Comparison of ENCODE assay signal across 22 cellular contexts in the genomic region with DNA sequence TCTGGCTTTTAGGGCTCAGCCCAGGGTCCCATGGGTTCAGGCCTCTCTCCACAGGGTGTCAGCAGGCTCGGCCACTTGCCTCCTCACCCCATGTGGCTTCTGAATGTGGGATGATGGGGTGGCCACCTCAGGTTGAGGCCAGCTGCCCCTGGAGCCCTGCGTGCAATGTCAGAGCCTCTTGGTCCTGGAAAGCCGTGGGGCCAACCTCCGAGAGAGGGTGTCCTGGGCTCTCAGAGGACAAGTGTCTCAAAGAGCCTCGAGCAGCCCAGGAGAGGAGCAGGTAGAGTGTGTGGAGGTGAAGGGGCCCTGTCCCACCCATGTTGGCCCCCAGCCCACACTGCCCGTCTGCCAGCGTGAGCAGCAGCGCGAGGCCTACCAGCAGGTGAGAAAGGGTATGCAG.
"Had no signal": no experiment of that assay in that cellular context is flagged by ENCODE, and none has a peak within 500 bp of the region (broad histone marks: within the 10 kb centered on the region; RNA-seq: fewer than 3 reads in every experiment).

No MANE protein-coding gene starts in this region.

- H3K4me1 Mint-ChIP-seq: central memory CD8-positive, alpha-beta T cell; stimulated activated naive CD8-positive, alpha-beta T cell treated with anti-CD3 and anti-CD28 coated beads, Interleukin-15, amount 100 ng/mL, for 72 hours had no signal

- H3K27ac ChIP-seq: heart right ventricle, neutrophil, pancreas, right lobe of liver, suprapubic skin, transverse colon had no signal

- H3K27me3 ChIP-seq: neutrophil, pancreas, right lobe of liver had no signal

- H3K4me3 ChIP-seq: esophagus squamous epithelium, heart right ventricle, pancreas, right lobe of liver, suprapubic skin, transverse colon had no signal

- H3K9me3 Mint-ChIP-seq: central memory CD8-positive, alpha-beta T cell; effector memory CD8-positive, alpha-beta T cell; naive thymus-derived CD4-positive, alpha-beta T cell; stimulated activated naive CD8-positive, alpha-beta T cell treated with anti-CD3 and anti-CD28 coated beads, Interleukin-15, amount 100 ng/mL, for 72 hours had no signal

- H3K36me3 ChIP-seq: esophagus squamous epithelium, heart right ventricle, neutrophil, pancreas, right lobe of liver, suprapubic skin, transverse colon had no signal

- H3K27ac Mint-ChIP-seq: effector memory CD8-positive, alpha-beta T cell; naive thymus-derived CD4-positive, alpha-beta T cell; progenitor cell of endocrine pancreas; stimulated activated naive CD8-positive, alpha-beta T cell treated with anti-CD3 and anti-CD28 coated beads, Interleukin-15, amount 100 ng/mL, for 72 hours had no signal

- H3K4me3 Mint-ChIP-seq: central memory CD8-positive, alpha-beta T cell; effector memory CD8-positive, alpha-beta T cell; naive thymus-derived CD4-positive, alpha-beta T cell; stimulated activated naive CD8-positive, alpha-beta T cell treated with anti-CD3 and anti-CD28 coated beads, Interleukin-15, amount 100 ng/mL, for 72 hours had no signal

- H3K36me3 Mint-ChIP-seq: naive thymus-derived CD4-positive, alpha-beta T cell had no signal

- DNase-seq: cortex of kidney; effector memory CD8-positive, alpha-beta T cell; erythroblast; esophagus squamous epithelium; foreskin melanocyte; glutamatergic neuron; heart right ventricle; hippocampal formation; mammary epithelial cell; mesendoderm; midbrain; naive thymus-derived CD4-positive, alpha-beta T cell; stimulated activated CD4-positive, alpha-beta T cell treated with anti-CD3 and anti-CD28 coated beads, Interleukin-2, amount 100 ng/mL, for 48 hours; stimulated activated naive CD4-positive, alpha-beta T cell; stimulated activated naive CD8-positive, alpha-beta T cell treated with anti-CD3 and anti-CD28 coated beads, Interleukin-15, amount 100 ng/mL, for 72 hours; transverse colon had no signal

- H3K4me1 ChIP-seq: pancreas, right lobe of liver, transverse colon had no signal

- H3K9me3 ChIP-seq: esophagus squamous epithelium, heart right ventricle, neutrophil, pancreas, right lobe of liver, suprapubic skin, transverse colon had no signal
